ENCODE assay signal across 22 cellular contexts in genomic region chr5:134575316-134575715, GRCh38. TPM values are rescaled to one million over a fixed set of nuclear protein-coding genes. Genes with fewer than 3 reads are reported as not detected.
DNase-seq lines count a peak whose midpoint lies in the region; ATAC-seq and TF ChIP-seq lines count a peak whose summit lies in the region.
"Had no signal": no experiment of that assay in that cellular context is flagged by ENCODE, and none has a peak within 500 bp of the region (broad histone marks: within the 10 kb centered on the region; RNA-seq: fewer than 3 reads in every experiment).

No MANE protein-coding gene starts in this region.

- H3K9me3 ChIP-seq in CD8-positive, alpha-beta memory T cell (ENCODE audit: low read length), result no peaks in the 10 kb centered on the region
- H3K9me3 ChIP-seq in gastrocnemius medialis, result no peaks in the 10 kb centered on the region
- H3K9me3 ChIP-seq: MG63, Peyer's patch, prostate gland had no signal

- peaks cover 74% of the 10 kb centered on the region for H3K36me3 ChIP-seq in CD8-positive, alpha-beta memory T cell (ENCODE audit: insufficient read depth, low read length)
- peaks cover 0 to 51% of the 10 kb centered on the region in 2 donors for H3K36me3 ChIP-seq in gastrocnemius medialis
- H3K36me3 ChIP-seq: cardiac muscle cell had no signal

- no peak for ATAC-seq in activated naive CD4-positive, alpha-beta T cell treated with anti-CD3 and anti-CD28 coated beads, Interleukin-2, amount 50 U/mL, for 72 hours
- ATAC-seq in natural killer cell treated with Interleukin-12 subunit alpha and Interleukin-12 subunit beta and Interleukin-15 and Interleukin-18, amount 100 ng/mL, for 72 hours, result no peak
- ATAC-seq in HG03039 (IDR thresholded peaks at IDR 0.05; ENCODE audit: unreplicated experiment) (no peak), gastrocnemius medialis (no peak)

- peaks cover 6% of the 10 kb centered on the region for H3K4me1 ChIP-seq in CD8-positive, alpha-beta memory T cell (ENCODE audit: insufficient read depth, low read length)
- peaks cover 15 to 30% of the 10 kb centered on the region in 2 donors for H3K4me1 ChIP-seq in gastrocnemius medialis
- H3K4me1 ChIP-seq: prostate gland had no signal

- CTCF ChIA-PET in activated naive CD4-positive, alpha-beta T cell treated with anti-CD3 and anti-CD28 coated beads, Interleukin-2, amount 10 ng/mL, durations not matched to agents 7 days and 5 days (lab: Charles Lee), result interaction anchor here (2.0 to 2.9 kb wide), 2 partner anchors 12 to 48 kb away, joined by 5 to 14 read pairs; no protein-coding TSS in a partner anchor
- CTCF ChIA-PET in CD8-positive, alpha-beta memory T cell (lab: Charles Lee), result interaction anchor here (0.9 to 1.6 kb wide), 2 partner anchors 164 to 272 kb away, joined by 4 to 5 read pairs; partner anchors contain the start of gene CDKN2AIPNL

- H3K27me3 Mint-ChIP-seq in activated naive CD4-positive, alpha-beta T cell treated with anti-CD3 and anti-CD28 coated beads, Interleukin-2, amount 10 ng/mL, durations not matched to agents 7 days and 5 days, result no peaks in the 10 kb centered on the region
- H3K27me3 Mint-ChIP-seq in CD8-positive, alpha-beta memory T cell, result no peaks in the 10 kb centered on the region
- no peaks in the 10 kb centered on the region for H3K27me3 Mint-ChIP-seq in activated T-helper 2 cell treated with anti-CD3 and anti-CD28 coated beads, Interferon-gamma antibody, Interleukin-2, Interleukin-4, amounts not matched to agents 10 μg/mL and 5 μg/mL and 100 μg/mL, durations not matched to agents 14 hours and 24 hours and 36 hours (ENCODE audit: low read depth)
- no peaks in the 10 kb centered on the region for H3K27me3 Mint-ChIP-seq in natural killer cell treated with Interleukin-12 subunit alpha and Interleukin-12 subunit beta and Interleukin-15 and Interleukin-18, amount 100 ng/mL, for 72 hours

- no peaks in the 10 kb centered on the region for H3K9me3 Mint-ChIP-seq in activated naive CD4-positive, alpha-beta T cell treated with anti-CD3 and anti-CD28 coated beads, Interleukin-2, amount 50 U/mL, for 72 hours
- no peaks in the 10 kb centered on the region for H3K9me3 Mint-ChIP-seq in activated naive CD4-positive, alpha-beta T cell treated with anti-CD3 and anti-CD28 coated beads, Interleukin-2, amount 10 ng/mL, durations not matched to agents 7 days and 5 days
- no peaks in the 10 kb centered on the region for H3K9me3 Mint-ChIP-seq in CD8-positive, alpha-beta memory T cell
- H3K9me3 Mint-ChIP-seq in activated T-helper 2 cell treated with anti-CD3 and anti-CD28 coated beads, Interferon-gamma antibody, Interleukin-2, Interleukin-4, amounts not matched to agents 10 μg/mL and 5 μg/mL and 100 μg/mL, durations not matched to agents 14 hours and 24 hours and 36 hours, result no peaks in the 10 kb centered on the region
- H3K9me3 Mint-ChIP-seq in natural killer cell treated with Interleukin-12 subunit alpha and Interleukin-12 subunit beta and Interleukin-15 and Interleukin-18, amount 100 ng/mL, for 72 hours, result no peaks in the 10 kb centered on the region
- H3K9me3 Mint-ChIP-seq: immature natural killer cell had no signal

- in situ Hi-C loops in gastrocnemius medialis (cut with MboI; ENCODE audit: low sequenced_read_pairs in 4 of 4), result loop anchor here in 3 of 4 donors (10.0 to 25.0 kb wide), 2 partner anchors 51 to 388 kb away; partner anchors contain the start of genes SKP1 (in 3 of the 3) and JADE2 (in 2 of the 3)

- H3K27ac ChIP-seq in CD8-positive, alpha-beta memory T cell (ENCODE audit: low read depth, low read length), result no peak overlapping the region
- no peak overlapping the region for H3K27ac ChIP-seq in gastrocnemius medialis
- H3K27ac ChIP-seq: cardiac muscle cell, hepatocyte, Peyer's patch, prostate gland had no signal

- H3K4me3 Mint-ChIP-seq in activated naive CD4-positive, alpha-beta T cell treated with anti-CD3 and anti-CD28 coated beads, Interleukin-2, amount 10 ng/mL, durations not matched to agents 7 days and 5 days, result no peak overlapping the region
- no peak overlapping the region for H3K4me3 Mint-ChIP-seq in CD8-positive, alpha-beta memory T cell
- no peak overlapping the region for H3K4me3 Mint-ChIP-seq in activated T-helper 2 cell treated with anti-CD3 and anti-CD28 coated beads, Interferon-gamma antibody, Interleukin-2, Interleukin-4, amounts not matched to agents 10 μg/mL and 5 μg/mL and 100 μg/mL, durations not matched to agents 14 hours and 24 hours and 36 hours (ENCODE audit: low read depth)
- no peak overlapping the region for H3K4me3 Mint-ChIP-seq in natural killer cell treated with Interleukin-12 subunit alpha and Interleukin-12 subunit beta and Interleukin-15 and Interleukin-18, amount 100 ng/mL, for 72 hours
- H3K4me3 Mint-ChIP-seq: immature natural killer cell had no signal

- no peak for TF ChIP-seq CTCF in gastrocnemius medialis (IDR thresholded peaks at IDR 0.05 in 4 of 5, conservative IDR thresholded peaks at IDR 0.05 in 1 of 5)

- no peak for TF ChIP-seq POLR2A in gastrocnemius medialis (IDR thresholded peaks at IDR 0.05)

- H3K4me3 ChIP-seq in CD8-positive, alpha-beta memory T cell (ENCODE audit: low read length), result no peak overlapping the region
- H3K4me3 ChIP-seq in gastrocnemius medialis, result no peak overlapping the region
- H3K4me3 ChIP-seq: cardiac muscle cell, hepatocyte, MG63, Peyer's patch, prostate gland had no signal

- POLR2A ChIA-PET in CD8-positive, alpha-beta memory T cell (lab: Charles Lee), result no interaction called here

- intact Hi-C loops in activated T-helper 2 cell treated with anti-CD3 and anti-CD28 coated beads, Interferon-gamma antibody, Interleukin-2, Interleukin-4, amounts not matched to agents 10 μg/mL and 5 μg/mL and 100 μg/mL, durations not matched to agents 14 hours and 24 hours and 36 hours (cut with micrococcal nuclease), result loop anchor here (5.0 kb wide), 1 partner anchor 48 kb away; the partner anchor contains the start of gene JADE2
- intact Hi-C loops in gastrocnemius medialis (cut with DNase I; ENCODE audit: low total_unique reads), result no loop called here

- H3K27ac Mint-ChIP-seq in activated naive CD4-positive, alpha-beta T cell treated with anti-CD3 and anti-CD28 coated beads, Interleukin-2, amount 50 U/mL, for 72 hours, result peak overlapping the region; percentile 65 to 92
- H3K27ac Mint-ChIP-seq in activated naive CD4-positive, alpha-beta T cell treated with anti-CD3 and anti-CD28 coated beads, Interleukin-2, amount 10 ng/mL, durations not matched to agents 7 days and 5 days, result no peak overlapping the region
- peak overlapping the region in 7 of 8 donors; percentile 24 to 73 (median 43) for H3K27ac Mint-ChIP-seq in CD8-positive, alpha-beta memory T cell
- peak overlapping the region; percentile 43 for H3K27ac Mint-ChIP-seq in activated T-helper 2 cell treated with anti-CD3 and anti-CD28 coated beads, Interferon-gamma antibody, Interleukin-2, Interleukin-4, amounts not matched to agents 10 μg/mL and 5 μg/mL and 100 μg/mL, durations not matched to agents 14 hours and 24 hours and 36 hours
- peak overlapping the region; percentile 20 to 82 for H3K27ac Mint-ChIP-seq in natural killer cell treated with Interleukin-12 subunit alpha and Interleukin-12 subunit beta and Interleukin-15 and Interleukin-18, amount 100 ng/mL, for 72 hours

- no peaks in the 10 kb centered on the region for H3K27me3 ChIP-seq in CD8-positive, alpha-beta memory T cell (ENCODE audit: insufficient read depth, low read length, poor library complexity, severe bottlenecking)
- no peaks in the 10 kb centered on the region for H3K27me3 ChIP-seq in gastrocnemius medialis
- H3K27me3 ChIP-seq: cardiac muscle cell, hepatocyte, MG63, Peyer's patch had no signal

- H3K4me1 Mint-ChIP-seq in activated naive CD4-positive, alpha-beta T cell treated with anti-CD3 and anti-CD28 coated beads, Interleukin-2, amount 10 ng/mL, durations not matched to agents 7 days and 5 days, result no peaks in the 10 kb centered on the region
- H3K4me1 Mint-ChIP-seq in CD8-positive, alpha-beta memory T cell, result peaks cover 8 to 24% (median 11%) of the 10 kb centered on the region in 3 donors
- H3K4me1 Mint-ChIP-seq in activated T-helper 2 cell treated with anti-CD3 and anti-CD28 coated beads, Interferon-gamma antibody, Interleukin-2, Interleukin-4, amounts not matched to agents 10 μg/mL and 5 μg/mL and 100 μg/mL, durations not matched to agents 14 hours and 24 hours and 36 hours (ENCODE audit: low read depth), result peaks cover 4% of the 10 kb centered on the region
- H3K4me1 Mint-ChIP-seq in natural killer cell treated with Interleukin-12 subunit alpha and Interleukin-12 subunit beta and Interleukin-15 and Interleukin-18, amount 100 ng/mL, for 72 hours (ENCODE audit: low read depth in 2 of 2), result peaks cover 14 to 25% of the 10 kb centered on the region in 2 donors

- DNase-seq in activated naive CD4-positive, alpha-beta T cell treated with anti-CD3 and anti-CD28 coated beads, Interleukin-2, amount 50 U/mL, for 72 hours (ENCODE audit: low spot score in 2 of 2), result no peak
- DNase-seq in activated naive CD4-positive, alpha-beta T cell treated with anti-CD3 and anti-CD28 coated beads, Interleukin-2, amount 10 ng/mL, durations not matched to agents 7 days and 5 days, result no peak
- DNase-seq in CD8-positive, alpha-beta memory T cell, result no peak
- no peak for DNase-seq in activated T-helper 2 cell treated with anti-CD3 and anti-CD28 coated beads, Interferon-gamma antibody, Interleukin-2, Interleukin-4, amounts not matched to agents 10 μg/mL and 5 μg/mL and 100 μg/mL, durations not matched to agents 14 hours and 24 hours and 36 hours (ENCODE audit: low spot score)
- DNase-seq in natural killer cell treated with Interleukin-12 subunit alpha and Interleukin-12 subunit beta and Interleukin-15 and Interleukin-18, amount 100 ng/mL, for 72 hours (ENCODE audit: low spot score), result no peak
- no peak for DNase-seq in gastrocnemius medialis
- no peak for DNase-seq in DMS53 (lab: John Stamatoyannopoulos, UW)
- DNase-seq: activated CD4-positive, CD25-positive, alpha-beta regulatory T cell; activated CD8-positive, alpha-beta memory T cell treated with anti-CD3 and anti-CD28 coated beads for 24 hours; amniotic stem cell; DMS153; GOT3; immature natural killer cell; MG63; NCI-H1436; NCI-H524; Peyer's patch; T-helper 9 cell had no signal

- H3K36me3 Mint-ChIP-seq in activated naive CD4-positive, alpha-beta T cell treated with anti-CD3 and anti-CD28 coated beads, Interleukin-2, amount 50 U/mL, for 72 hours, result peaks cover 8 to 22% of the 10 kb centered on the region in 2 donors
- H3K36me3 Mint-ChIP-seq in activated naive CD4-positive, alpha-beta T cell treated with anti-CD3 and anti-CD28 coated beads, Interleukin-2, amount 10 ng/mL, durations not matched to agents 7 days and 5 days, result peaks cover 53% of the 10 kb centered on the region
- H3K36me3 Mint-ChIP-seq in CD8-positive, alpha-beta memory T cell, result peaks cover 0 to 92% (median 15%) of the 10 kb centered on the region in 3 donors
- H3K36me3 Mint-ChIP-seq in activated T-helper 2 cell treated with anti-CD3 and anti-CD28 coated beads, Interferon-gamma antibody, Interleukin-2, Interleukin-4, amounts not matched to agents 10 μg/mL and 5 μg/mL and 100 μg/mL, durations not matched to agents 14 hours and 24 hours and 36 hours (ENCODE audit: low read depth), result peaks cover 80% of the 10 kb centered on the region
- H3K36me3 Mint-ChIP-seq in natural killer cell treated with Interleukin-12 subunit alpha and Interleukin-12 subunit beta and Interleukin-15 and Interleukin-18, amount 100 ng/mL, for 72 hours, result no peaks in the 10 kb centered on the region

RNA-seq across cellular contexts. Expression of gene JADE2, which starts 49.8 kb away (rescaled TPM):
- 10 to 100 TPM; 73.4 to 80.8 TPM for total RNA-seq in activated naive CD4-positive, alpha-beta T cell treated with anti-CD3 and anti-CD28 coated beads, Interleukin-2, amount 50 U/mL, for 72 hours
- total RNA-seq in CD8-positive, alpha-beta memory T cell, result 100 to 1,000 TPM; 105 to 107 TPM
- 47.1 TPM for polyA plus RNA-seq in CD8-positive, alpha-beta memory T cell
- 76.8 and 81.2 TPM in 2 replicates for total RNA-seq in activated T-helper 2 cell treated with anti-CD3 and anti-CD28 coated beads, Interferon-gamma antibody, Interleukin-2, Interleukin-4, amounts not matched to agents 10 μg/mL and 5 μg/mL and 100 μg/mL, durations not matched to agents 14 hours and 24 hours and 36 hours
- total RNA-seq in natural killer cell treated with Interleukin-12 subunit alpha and Interleukin-12 subunit beta and Interleukin-15 and Interleukin-18, amount 100 ng/mL, for 72 hours, result 10 to 100 TPM; 45.2 to 70.8 TPM
- 10 to 100 TPM; 17.3 to 44.5 (median 19.8) TPM for total RNA-seq in gastrocnemius medialis

RNA-seq across cellular contexts. Expression of gene SAR1B, which starts 57.3 kb away (rescaled TPM):
- 10 to 100 TPM; 44.0 to 47.1 TPM for total RNA-seq in activated naive CD4-positive, alpha-beta T cell treated with anti-CD3 and anti-CD28 coated beads, Interleukin-2, amount 50 U/mL, for 72 hours
- 10 to 100 TPM; 59.7 to 61.5 TPM for total RNA-seq in CD8-positive, alpha-beta memory T cell
- polyA plus RNA-seq in CD8-positive, alpha-beta memory T cell, result 46.4 TPM
- total RNA-seq in activated T-helper 2 cell treated with anti-CD3 and anti-CD28 coated beads, Interferon-gamma antibody, Interleukin-2, Interleukin-4, amounts not matched to agents 10 μg/mL and 5 μg/mL and 100 μg/mL, durations not matched to agents 14 hours and 24 hours and 36 hours, result 43.6 and 47.5 TPM in 2 replicates
- total RNA-seq in natural killer cell treated with Interleukin-12 subunit alpha and Interleukin-12 subunit beta and Interleukin-15 and Interleukin-18, amount 100 ng/mL, for 72 hours, result 10 to 100 TPM; 63.7 to 70.9 TPM
- 100 to 1,000 TPM; 142 to 197 (median 157) TPM for total RNA-seq in gastrocnemius medialis
